Comparison of ENCODE assay signal across 8 cellular contexts in the genomic region with DNA sequence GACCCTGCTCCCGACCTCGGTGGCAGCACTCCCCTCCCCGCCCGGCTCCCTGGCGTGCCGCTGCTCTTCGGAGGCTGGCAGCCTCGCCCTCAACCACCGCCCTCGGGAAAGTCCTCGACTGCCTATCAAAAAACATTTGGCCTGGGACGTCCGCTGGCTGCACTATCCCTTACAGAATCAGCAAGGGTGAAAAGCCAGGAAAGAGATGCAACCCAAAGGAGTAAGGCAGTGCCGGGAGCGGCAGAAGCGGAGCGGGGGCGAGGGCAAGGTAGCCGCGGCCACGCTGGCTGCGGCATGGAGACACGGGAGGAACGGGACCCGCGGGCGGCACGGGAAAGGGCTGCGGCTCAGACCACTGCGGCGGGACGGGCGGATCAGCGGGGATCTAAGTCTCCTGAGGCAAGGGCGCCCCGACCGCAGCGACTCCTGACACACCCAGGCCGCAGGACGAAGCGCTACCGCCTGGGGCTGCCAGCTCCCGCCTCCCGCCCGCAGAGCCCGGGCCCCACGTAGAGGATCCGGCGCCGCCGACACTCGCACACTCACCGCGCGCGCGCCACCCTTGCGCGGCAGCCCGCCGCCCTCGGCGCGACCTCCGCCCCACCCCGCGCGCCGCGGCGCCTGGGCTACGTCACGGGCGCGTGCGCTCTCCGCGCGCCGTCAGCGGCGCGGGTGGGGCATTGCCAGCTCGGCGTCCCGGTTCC.
DNase-seq lines count a peak whose midpoint lies in the region; ATAC-seq and TF ChIP-seq lines count a peak whose summit lies in the region.

Gene BBOF1, plus strand, starts transcription at position 646 of the 704 bp plus-strand sequence. CDS start 130 bp downstream, outside the sequence.
Gene ENTPD5, minus strand, starts transcription at position 585 of the 704 bp plus-strand sequence. CDS start 31,186 bp downstream, outside the sequence.

- peak within 1 kb of the TSS; percentile 50 for H3K27ac ChIP-seq in cingulate gyrus (ENCODE audit: low read depth, low read length)

- ATAC-seq in GM19043 (IDR thresholded peaks at IDR 0.05; ENCODE audit: low read depth, unreplicated experiment) (peak; percentile 85), HG03342 (IDR thresholded peaks at IDR 0.05; ENCODE audit: unreplicated experiment) (peak; percentile 85)

- TF ChIP-seq CTCF in AG09319 (IDR thresholded peaks at IDR 0.05; ENCODE audit: low read depth, low read length) = no peak

- peak; percentile 60 for DNase-seq in AG09319 (ENCODE audit: extremely low read depth, low read depth)
- peak; percentile 64 for DNase-seq in NCI-H510A treated with DMSO at 0.1 percent for 48 hours (lab: John Stamatoyannopoulos, UW)
- DNase-seq in activated CD4-positive, alpha-beta T cell treated with anti-CD3 and anti-CD28 coated beads for 4 hours = peak; percentile 78 to 83
- peak; percentile 95 for DNase-seq in left kidney (ENCODE audit: low read depth, low spot score)
- peak; percentile 69 to 79 for DNase-seq in stimulated activated CD4-positive, alpha-beta T cell treated with anti-CD3 and anti-CD28 coated beads, Interleukin-1b, Interleukin-23, amount 100 ng/mL, for 4 hours (ENCODE audit: low read depth in 2 of 2)

Comparison
In these comparisons a context has a peak if more than half of its experiments do, and no peak if none do; other contexts are left out.
1. Peak in every context shown above with its lines: DNase-seq, ATAC-seq and H3K27ac ChIP-seq.